29 cellular contexts compared by ENCODE assay signal in genomic region chr4:45550766-45551366, GRCh38.
DNase-seq lines count a peak whose midpoint lies in the region; ATAC-seq and TF ChIP-seq lines count a peak whose summit lies in the region.
"Had no signal": no experiment of that assay in that cellular context is flagged by ENCODE, and none has a peak within 500 bp of the region (broad histone marks: within the 10 kb centered on the region; RNA-seq: fewer than 3 reads in every experiment).

No MANE protein-coding gene starts in this region.

- TF ChIP-seq CTCF in tibial artery (IDR thresholded peaks at IDR 0.05), result no peak

- H3K27me3 ChIP-seq in tibial artery, result no peaks in the 10 kb centered on the region
- H3K27me3 ChIP-seq: body of pancreas, right atrium auricular region, spleen had no signal

- no peak overlapping the region for H3K27ac ChIP-seq in tibial artery
- H3K27ac ChIP-seq: body of pancreas, HL-60, parathyroid adenoma, right atrium auricular region, spleen had no signal

- H3K4me3 ChIP-seq in tibial artery, result no peak overlapping the region
- H3K4me3 ChIP-seq: body of pancreas, right atrium auricular region, spleen had no signal

- H3K4me1 ChIP-seq in tibial artery, result no peaks in the 10 kb centered on the region
- H3K4me1 ChIP-seq: body of pancreas, Caco-2, parathyroid adenoma, right atrium auricular region, spleen had no signal

- intact Hi-C loops in tibial artery (cut with DNase I; ENCODE audit: low total_unique reads), result no loop called here

- ATAC-seq in HG03025 (IDR thresholded peaks at IDR 0.05; ENCODE audit: low FRiP score, unreplicated experiment) (peak; percentile 56), GM19452 (IDR thresholded peaks at IDR 0.05; ENCODE audit: unreplicated experiment) (no peak), GM21825 (IDR thresholded peaks at IDR 0.05; ENCODE audit: unreplicated experiment) (no peak), HG03571 (IDR thresholded peaks at IDR 0.05; ENCODE audit: unreplicated experiment) (no peak)
- ATAC-seq: body of pancreas, HepG2, Right ventricle myocardium inferior had no signal

- in situ Hi-C loops in G401 (cut with HindIII; ENCODE audit: low sequenced_read_pairs), result no loop called here

- TF ChIP-seq POLR2A in erythroblast (IDR thresholded peaks at IDR 0.05; ENCODE audit: low read length), result no peak

- H3K36me3 ChIP-seq in tibial artery, result no peaks in the 10 kb centered on the region
- H3K36me3 ChIP-seq: right atrium auricular region, spleen had no signal

- DNase-seq in G401 (ENCODE audit: low spot score), result peak; percentile 10
- peak; percentile 36 for DNase-seq in OCI-M1 (lab: John Stamatoyannopoulos, UW)
- peak; percentile 6 to 18 for DNase-seq in erythroblast (lab: John Stamatoyannopoulos, UW)
- no peak for DNase-seq in tibial artery
- DNase-seq: activated CD4-positive, alpha-beta T cell treated with anti-CD3 and anti-CD28 coated beads, Interleukin-2, amount 10 ng/mL, durations not matched to agents 24 days and 14 days; activated naive CD4-positive, alpha-beta T cell; activated T-cell treated with anti-CD3 and anti-CD28 coated beads, Interleukin-2, amount 50 U/mL, for 48 hours; body of pancreas; C1 segment of cervical spinal cord; Caco-2; head of caudate nucleus; Kasumi-1; NCI-H1105; NCI-H1930; NCI-H226; NCI-H82; spleen; stimulated activated CD4-positive, alpha-beta T cell treated with anti-CD3 and anti-CD28 coated beads, Interleukin-2, amount 100 ng/mL, for 48 hours; substantia nigra; T1000 had no signal

- H3K9me3 ChIP-seq in tibial artery, result no peaks in the 10 kb centered on the region
- H3K9me3 ChIP-seq: body of pancreas, Caco-2, right atrium auricular region, spleen had no signal

Comparison
In these comparisons a context has a peak if more than half of its experiments do, and no peak if none do; other contexts are left out.
1. DNase-seq: peak in G401 (single experiment), OCI-M1 (single experiment) and erythroblast (2 of 2); none in tibial artery (0 of 2).